In the genomic region with DNA sequence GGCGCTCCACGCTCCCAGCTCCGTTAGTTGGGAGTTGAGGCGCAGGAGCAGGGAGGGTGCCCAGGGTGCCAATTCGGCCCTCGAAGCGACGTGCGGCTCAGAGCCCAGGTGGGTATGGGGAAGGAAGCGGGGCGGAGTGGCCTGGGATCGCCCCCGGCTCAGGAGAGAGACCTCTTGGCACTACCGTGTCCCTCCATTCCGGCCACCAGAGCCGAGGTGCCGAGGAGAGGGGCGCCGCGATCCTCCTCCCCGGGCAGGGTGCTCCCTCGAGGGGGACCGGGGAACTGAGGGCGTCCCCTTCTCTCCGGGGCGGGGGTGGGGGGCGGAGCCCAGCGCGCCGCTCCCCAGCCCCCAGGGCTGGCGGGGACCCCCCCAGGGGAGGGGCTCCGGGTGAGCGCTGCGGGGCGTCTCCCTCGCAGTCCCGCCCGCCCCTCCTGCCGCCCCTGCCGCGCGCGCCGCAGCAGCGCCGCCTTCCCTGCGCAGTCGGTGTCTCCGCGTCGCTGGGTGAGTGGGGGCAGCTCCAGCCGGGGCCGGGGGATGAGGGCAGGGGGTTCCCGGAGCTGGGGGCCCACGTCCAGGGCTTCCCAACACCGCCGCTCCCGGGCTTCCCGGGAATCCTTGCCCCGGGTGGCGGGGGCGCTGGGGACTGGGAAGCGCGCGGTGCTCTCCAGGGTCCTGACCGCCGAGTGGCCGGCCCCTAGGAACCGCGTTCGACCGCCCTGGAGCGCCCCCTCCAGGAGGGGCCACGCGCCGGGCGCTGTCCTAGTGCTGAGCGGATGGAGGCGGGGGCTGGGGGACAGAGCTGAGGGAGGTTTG, we compare ENCODE assay signal across 1 cellular context.
A peak's percentile ranks its signal among the peaks of the same experiment; 100 is the strongest.
TF ChIP-seq lines count a peak whose summit lies in the region.

A gene (plus strand): TSS at position 480 of the 816 bp plus-strand sequence. CDS start 2,408 bp downstream, outside the sequence.

TF ChIP-seq in IMR-90, 13 proteins besides CTCF, POLR2A, EP300 and RAD21 (continued from another document):
- TF ChIP-seq, protein P1, sequence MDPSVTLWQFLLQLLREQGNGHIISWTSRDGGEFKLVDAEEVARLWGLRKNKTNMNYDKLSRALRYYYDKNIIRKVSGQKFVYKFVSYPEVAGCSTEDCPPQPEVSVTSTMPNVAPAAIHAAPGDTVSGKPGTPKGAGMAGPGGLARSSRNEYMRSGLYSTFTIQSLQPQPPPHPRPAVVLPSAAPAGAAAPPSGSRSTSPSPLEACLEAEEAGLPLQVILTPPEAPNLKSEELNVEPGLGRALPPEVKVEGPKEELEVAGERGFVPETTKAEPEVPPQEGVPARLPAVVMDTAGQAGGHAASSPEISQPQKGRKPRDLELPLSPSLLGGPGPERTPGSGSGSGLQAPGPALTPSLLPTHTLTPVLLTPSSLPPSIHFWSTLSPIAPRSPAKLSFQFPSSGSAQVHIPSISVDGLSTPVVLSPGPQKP (IDR thresholded peaks at IDR 0.05; ENCODE audit: borderline replicate concordance, low read depth, low read length), result no peak
- TF ChIP-seq NFE2L2 (IDR thresholded peaks at IDR 0.05; ENCODE audit: low read depth, low read length), result no peak
- no peak for TF ChIP-seq FOS (IDR thresholded peaks at IDR 0.05; ENCODE audit: low read depth, low read length)
- no peak for TF ChIP-seq CEBPB (IDR thresholded peaks at IDR 0.05; ENCODE audit: low read depth, low read length)
- TF ChIP-seq SMC3 (IDR thresholded peaks at IDR 0.05; ENCODE audit: low read depth, low read length), result peak; percentile 40
- peak; percentile 95 for TF ChIP-seq MAZ (IDR thresholded peaks at IDR 0.05; ENCODE audit: borderline replicate concordance, low read depth, low read length)
- peak; percentile 95 for TF ChIP-seq MXI1 (IDR thresholded peaks at IDR 0.05; ENCODE audit: borderline replicate concordance, low read depth, low read length)
- TF ChIP-seq, protein P2, sequence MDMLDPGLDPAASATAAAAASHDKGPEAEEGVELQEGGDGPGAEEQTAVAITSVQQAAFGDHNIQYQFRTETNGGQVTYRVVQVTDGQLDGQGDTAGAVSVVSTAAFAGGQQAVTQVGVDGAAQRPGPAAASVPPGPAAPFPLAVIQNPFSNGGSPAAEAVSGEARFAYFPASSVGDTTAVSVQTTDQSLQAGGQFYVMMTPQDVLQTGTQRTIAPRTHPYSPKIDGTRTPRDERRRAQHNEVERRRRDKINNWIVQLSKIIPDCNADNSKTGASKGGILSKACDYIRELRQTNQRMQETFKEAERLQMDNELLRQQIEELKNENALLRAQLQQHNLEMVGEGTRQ (IDR thresholded peaks at IDR 0.05; ENCODE audit: low read depth, low read length), result 0 out of 2 replicates have a peak, but pooled peaks have one; percentile 19
- TF ChIP-seq MAFK (IDR thresholded peaks at IDR 0.05; ENCODE audit: low read depth, low read length), result no peak
- peak; percentile 95 for TF ChIP-seq RCOR1 (IDR thresholded peaks at IDR 0.05; ENCODE audit: insufficient replicate concordance, low read length)
